In genomic region chr12:12214635-12215131, GRCh38 we compare ENCODE assay signal across 12 cellular contexts. TPM values are rescaled to one million over a fixed set of nuclear protein-coding genes. Genes with fewer than 3 reads are reported as not detected.
DNase-seq lines count a peak whose midpoint lies in the region; ATAC-seq, FAIRE-seq and TF ChIP-seq lines count a peak whose summit lies in the region.
"Had no signal": no experiment of that assay in that cellular context is flagged by ENCODE, and none has a peak within 500 bp of the region (broad histone marks: within the 10 kb centered on the region; RNA-seq: fewer than 3 reads in every experiment).

No MANE protein-coding gene starts in this region.

- H3K4me2 ChIP-seq in neural progenitor cell: no peak overlapping the region

- no peaks in the 10 kb centered on the region for H3K27me3 ChIP-seq in bronchial epithelial cell (ENCODE audit: control insufficient read depth, insufficient read depth, low read length)
- no peaks in the 10 kb centered on the region for H3K27me3 ChIP-seq in neural progenitor cell
- H3K27me3 ChIP-seq: right lobe of liver had no signal

- no peak overlapping the region for H2AFZ ChIP-seq in neural progenitor cell (replicated peaks)

- peak overlapping the region; percentile 51 for H3K27ac ChIP-seq in neural progenitor cell

- peaks cover 7% of the 10 kb centered on the region for H3F3A ChIP-seq in neural progenitor cell (ENCODE audit: low read depth)

- H3K9me3 ChIP-seq in neural progenitor cell (ENCODE audit: low read depth): no peaks in the 10 kb centered on the region
- H3K9me3 ChIP-seq: right lobe of liver had no signal

- H3K9me3 Mint-ChIP-seq in neural progenitor cell: peaks cover 17% of the 10 kb centered on the region
- H3K9me3 Mint-ChIP-seq: T-cell had no signal

- H3K4me1 Mint-ChIP-seq in neural progenitor cell: peaks cover 11% of the 10 kb centered on the region

- no peak for DNase-seq in GM19239 (ENCODE audit: insufficient read length, low spot score)
- DNase-seq in NB4 (ENCODE audit: low read depth): peak; percentile 61
- DNase-seq in bronchial epithelial cell (ENCODE audit: low read depth): peak; percentile 30
- DNase-seq in neural progenitor cell (ENCODE audit: low spot score): no peak
- no peak for DNase-seq in urothelium cell line (ENCODE audit: low spot score)
- DNase-seq in activated naive CD4-positive, alpha-beta T cell (lab: John Stamatoyannopoulos, UW): no peak
- DNase-seq: activated CD8-positive, alpha-beta memory T cell treated with anti-CD3 and anti-CD28 coated beads for 24 hours; right lobe of liver; T-cell had no signal

- H3K27ac Mint-ChIP-seq in neural progenitor cell: peak overlapping the region; percentile 26
- H3K27ac Mint-ChIP-seq: T-cell had no signal

- H3K4me1 ChIP-seq in neural progenitor cell: peaks cover 7% of the 10 kb centered on the region

- TF ChIP-seq POLR2A in NB4 (IDR thresholded peaks at IDR 0.05; ENCODE audit: extremely low read depth, insufficient read length): no peak

- peaks cover 95% of the 10 kb centered on the region for H4K20me1 ChIP-seq in neural progenitor cell (ENCODE audit: low read depth)

- no peak for TF ChIP-seq CTCF in NB4 (IDR thresholded peaks at IDR 0.05; ENCODE audit: low read depth, low read length)
- TF ChIP-seq CTCF in bronchial epithelial cell (IDR thresholded peaks at IDR 0.05; ENCODE audit: insufficient read depth, low read length, severe bottlenecking): no peak
- TF ChIP-seq CTCF in neural progenitor cell (IDR thresholded peaks at IDR 0.05): no peak

- peak; percentile 44 for FAIRE-seq in GM19239 (lab: Jason Lieb, UNC)
- FAIRE-seq in bronchial epithelial cell (lab: Jason Lieb, UNC): no peak
- FAIRE-seq in urothelium cell line (lab: Jason Lieb, UNC): no peak

- peaks cover 15% of the 10 kb centered on the region for H3K36me3 Mint-ChIP-seq in neural progenitor cell
- H3K36me3 Mint-ChIP-seq: T-cell had no signal

- ATAC-seq in HG02571 (IDR thresholded peaks at IDR 0.05; ENCODE audit: unreplicated experiment) (no peak), HG02840 (IDR thresholded peaks at IDR 0.05; ENCODE audit: low FRiP score, unreplicated experiment) (no peak)
- ATAC-seq: esophagus mucosa, T-cell had no signal

- peaks cover 100% of the 10 kb centered on the region for H3K79me2 ChIP-seq in neural progenitor cell (ENCODE audit: low read depth)

- no peaks in the 10 kb centered on the region for H3K27me3 Mint-ChIP-seq in neural progenitor cell (ENCODE audit: insufficient read depth, low read depth)

- H3K36me3 ChIP-seq in bronchial epithelial cell (ENCODE audit: control insufficient read depth, insufficient read depth, low read length): no peaks in the 10 kb centered on the region
- H3K36me3 ChIP-seq in neural progenitor cell: no peaks in the 10 kb centered on the region
- H3K36me3 ChIP-seq: right lobe of liver had no signal

- H3K4me3 Mint-ChIP-seq in neural progenitor cell: no peak overlapping the region
- H3K4me3 Mint-ChIP-seq: T-cell had no signal

- H3K9ac ChIP-seq in neural progenitor cell: no peak overlapping the region

- H3K4me3 ChIP-seq in NB4 (ENCODE audit: low read depth, low read length): no peak overlapping the region
- H3K4me3 ChIP-seq in bronchial epithelial cell (ENCODE audit: low read depth, low read length): no peak overlapping the region
- H3K4me3 ChIP-seq in neural progenitor cell: no peak overlapping the region
- H3K4me3 ChIP-seq: right lobe of liver had no signal

RNA-seq across cellular contexts. Expression of gene LRP6, which starts 52.2 kb away (rescaled TPM):
- 17.6 and 23.0 TPM in 2 replicates for total RNA-seq in bronchial epithelial cell
- total RNA-seq in neural progenitor cell (ENCODE audit: low replicate concordance): 61.6 and 68.0 TPM in 2 replicates

Comparison
In these comparisons a context has a peak if more than half of its experiments do, and no peak if none do; other contexts are left out.
1. DNase-seq: peak in NB4 (single experiment) and bronchial epithelial cell (single experiment); none in GM19239 (single experiment), neural progenitor cell (single experiment), urothelium cell line (single experiment) and activated naive CD4-positive, alpha-beta T cell (0 of 4).